Comparison of ENCODE assay signal across 23 cellular contexts in genomic region chr20:872855-873520, GRCh38. TPM values are rescaled to one million over a fixed set of nuclear protein-coding genes. Genes with fewer than 3 reads are reported as not detected.
A peak's percentile ranks its signal among the peaks of the same experiment; 100 is the strongest.
DNase-seq lines count a peak whose midpoint lies in the region.
"Had no signal": no experiment of that assay in that cellular context is flagged by ENCODE, and none has a peak within 500 bp of the region (broad histone marks: within the 10 kb centered on the region; RNA-seq: fewer than 3 reads in every experiment).

No MANE protein-coding gene starts in this region.

- no peak overlapping the region for H2BK15ac ChIP-seq in neuronal stem cell (ENCODE audit: low read length)

- no peaks in the 10 kb centered on the region for H3K79me2 ChIP-seq in GM23248 (ENCODE audit: insufficient read depth)

- H3K14ac ChIP-seq in neuronal stem cell (ENCODE audit: low read length) = no peak overlapping the region

- no peaks in the 10 kb centered on the region for H3K79me1 ChIP-seq in neuronal stem cell (ENCODE audit: low read depth, low read length)

- no peak overlapping the region for H3K9ac ChIP-seq in neuronal stem cell (ENCODE audit: low read depth, low read length, poor library complexity)
- H3K9ac ChIP-seq in GM23248 = no peak overlapping the region

- no peak overlapping the region for H2BK5ac ChIP-seq in neuronal stem cell (ENCODE audit: low read length)

- in situ Hi-C loops in GM23248 (cut with MboI) = no loop called here

- H4K91ac ChIP-seq in neuronal stem cell (ENCODE audit: low read depth, low read length, poor library complexity) = no peak overlapping the region

- no peak overlapping the region for H3K4me3 ChIP-seq in iPS DF 6.9 (ENCODE audit: low read length)
- no peak overlapping the region for H3K4me3 ChIP-seq in neuronal stem cell (ENCODE audit: low read length in 2 of 2)
- no peak overlapping the region for H3K4me3 ChIP-seq in GM23248
- H3K4me3 ChIP-seq: HAP-1, MG63, stomach, upper lobe of left lung had no signal

- H3K27me3 ChIP-seq in iPS DF 6.9 (ENCODE audit: control insufficient read depth, insufficient read depth, low read length) (no peaks in the 10 kb centered on the region), neuronal stem cell (ENCODE audit: control insufficient read depth in 3 of 3, insufficient read depth in 3 of 3, low read depth in 1 of 3, low read length in 3 of 3) (peaks cover 0 to 4% (median 0%) of the 10 kb centered on the region in 3 experiments), GM23248 (replicated peaks; ENCODE audit: insufficient read depth) (0 out of 2 replicates have a peak, but pooled peaks cover 12% of the 10 kb centered on the region)
- H3K27me3 ChIP-seq: MG63, upper lobe of left lung had no signal

- H3F3A ChIP-seq in GM23248 (ENCODE audit: insufficient read depth) = no peaks in the 10 kb centered on the region

- no peak overlapping the region for H2BK120ac ChIP-seq in neuronal stem cell (ENCODE audit: low read depth, low read length)

- no peak overlapping the region for H4K8ac ChIP-seq in neuronal stem cell (ENCODE audit: low read depth, low read length)

- H4K20me1 ChIP-seq in GM23248 (ENCODE audit: insufficient read depth) = no peaks in the 10 kb centered on the region

- DNase-seq in NCI-H748 (lab: John Stamatoyannopoulos, UW; ENCODE audit: unreplicated experiment) = peak; percentile 21
- DNase-seq in NCI-H748 treated with DMSO at 0.1 percent for 48 hours (lab: John Stamatoyannopoulos, UW) = no peak
- DNase-seq in RPMI7951 (ENCODE audit: low read depth) = peak; percentile 33
- DNase-seq in iPS DF 6.9 (ENCODE audit: low read depth, low spot score) = peak; percentile 43
- DNase-seq in neuronal stem cell (ENCODE audit: low spot score) = no peak
- no peak for DNase-seq in AML-193 (lab: John Stamatoyannopoulos, UW)
- DNase-seq in GM23248 = no peak
- DNase-seq in SW 1271 (lab: John Stamatoyannopoulos, UW) = no peak
- DNase-seq: activated CD8-positive, alpha-beta T cell treated with anti-CD3 and anti-CD28 coated beads for 36 hours; activated naive CD4-positive, alpha-beta T cell treated with Interleukin-2 at 50 U/mL for 16 hours; activated T-cell treated with anti-CD3 and anti-CD28 coated beads, Interleukin-2, amount 50 U/mL, for 1 hour; cortex of kidney; MG63; NCI-H1436; NCI-H510A; stomach; T1000 had no signal

- H3K36me3 ChIP-seq in iPS DF 6.9 (ENCODE audit: control insufficient read depth, insufficient read depth, low read length) = no peaks in the 10 kb centered on the region
- no peaks in the 10 kb centered on the region for H3K36me3 ChIP-seq in neuronal stem cell (replicated peaks in 1 of 2; ENCODE audit: control insufficient read depth in 2 of 2, insufficient read depth in 2 of 2, low read length in 2 of 2)
- H3K36me3 ChIP-seq in GM23248 (ENCODE audit: low read depth) = no peaks in the 10 kb centered on the region
- H3K36me3 ChIP-seq: HAP-1, MG63, stomach, upper lobe of left lung had no signal

- H3K4me2 ChIP-seq in neuronal stem cell (ENCODE audit: insufficient read depth, low read length, poor library complexity, severe bottlenecking) (no peak overlapping the region), GM23248 (ENCODE audit: unreplicated experiment) (no peak overlapping the region)

- H3K9me3 ChIP-seq in iPS DF 6.9 (ENCODE audit: control insufficient read depth, insufficient read depth, low read length) (no peaks in the 10 kb centered on the region), neuronal stem cell (replicated peaks in 1 of 2; ENCODE audit: control insufficient read depth in 2 of 2, insufficient read depth in 1 of 2, low read depth in 1 of 2, low read length in 2 of 2) (no peaks in the 10 kb centered on the region), GM23248 (ENCODE audit: low read depth) (no peaks in the 10 kb centered on the region)
- H3K9me3 ChIP-seq: HAP-1, MG63, stomach, upper lobe of left lung had no signal

- no peaks in the 10 kb centered on the region for H3K9me2 ChIP-seq in GM23248 (ENCODE audit: insufficient read depth)

- H2BK12ac ChIP-seq in neuronal stem cell (ENCODE audit: low read length) = no peak overlapping the region

- no CpG with 5 or more reads among the region's 20 CpGs for WGBS in iPS DF 6.9 (ENCODE audit: insufficient coverage, insufficient read length)
- WGBS in neuronal stem cell (ENCODE audit: extremely low coverage in 2 of 2, insufficient read length in 2 of 2, insufficient replicate concordance in 1 of 2), 2 donors = no CpG with 5 or more reads among the region's 20 CpGs
- 47 to 48% methylated on average over 17 to 20 of the region's 20 CpGs for WGBS in GM23248 (ENCODE audit: low coverage in 1 of 2, low lambda C conversion rate in 2 of 2, missing lambda C conversion rate in 2 of 2), 2 experiments

- H3K4me1 ChIP-seq in iPS DF 6.9 (ENCODE audit: control insufficient read depth, insufficient read depth, low read length) (no peaks in the 10 kb centered on the region), neuronal stem cell (ENCODE audit: control insufficient read depth in 2 of 2, insufficient read depth in 1 of 2, low read depth in 1 of 2, low read length in 2 of 2) (peaks cover 0 to 2% of the 10 kb centered on the region in 2 donors), GM23248 (ENCODE audit: insufficient read depth) (no peaks in the 10 kb centered on the region)
- H3K4me1 ChIP-seq: HAP-1, stomach, upper lobe of left lung had no signal

- H3K27ac ChIP-seq in iPS DF 6.9 (ENCODE audit: low read length) (no peak overlapping the region), neuronal stem cell (replicated peaks; ENCODE audit: low read length) (no peak overlapping the region), GM23248 (no peak overlapping the region)
- H3K27ac ChIP-seq: stomach, upper lobe of left lung had no signal

- H2AFZ ChIP-seq in neuronal stem cell (ENCODE audit: low read length) (peak overlapping the region; percentile 33), GM23248 (no peak overlapping the region)

- no peak overlapping the region for H3K23ac ChIP-seq in neuronal stem cell (ENCODE audit: low read depth, low read length, poor library complexity)

- H3K4ac ChIP-seq in neuronal stem cell (ENCODE audit: low read length) = no peak overlapping the region

- H3K18ac ChIP-seq in neuronal stem cell (ENCODE audit: low read length) = peak overlapping the region; percentile 9

- H2AK5ac ChIP-seq in neuronal stem cell (ENCODE audit: low read depth, low read length) = no peak overlapping the region

RNA-seq across cellular contexts. Expression of gene FAM110A, which starts 39.5 kb away (rescaled TPM):
- 10.3 and 12.6 TPM in 2 replicates for total RNA-seq in RPMI7951 (2014; rRNA removed; shearing (Covaris generic))
- 12.2 TPM for polyA plus RNA-seq in neuronal stem cell (2013, experiment 1 of 2)
- polyA plus RNA-seq in neuronal stem cell (2013, experiment 2 of 2) = 11.7 TPM
- 2.6 and 5.6 TPM in 2 replicates for total RNA-seq in GM23248 (2014; rRNA removed; shearing (Covaris generic))
- 3.8 and 5.0 TPM in 2 replicates for polyA plus RNA-seq in GM23248 (2016; fragmentation: Nextera tagmentation; extraction: Ambion mirVana)

RNA-seq across cellular contexts. Expression of gene ANGPT4, which starts 43.1 kb away (rescaled TPM):
- total RNA-seq in RPMI7951 (2014; rRNA removed; shearing (Covaris generic)) = not detected in 2 replicates
- polyA plus RNA-seq in neuronal stem cell (2013, experiment 1 of 2) = 0.14 TPM
- polyA plus RNA-seq in neuronal stem cell (2013, experiment 2 of 2) = 0.17 TPM
- total RNA-seq in GM23248 (2014; rRNA removed; shearing (Covaris generic)) = not detected in 2 replicates
- not detected in 2 replicates for polyA plus RNA-seq in GM23248 (2016; fragmentation: Nextera tagmentation; extraction: Ambion mirVana)
- total RNA-seq: A172; activated CD8-positive, alpha-beta T cell treated with anti-CD3 and anti-CD28 coated beads for 36 hours; endothelial cell of umbilical vein; mononuclear cell had no signal
- polyA plus RNA-seq: endothelial cell of umbilical vein, IgD-negative memory B cell had no signal

Comparison
In these comparisons a context has a peak if more than half of its experiments do, and no peak if none do; other contexts are left out.
1. DNase-seq: peak in NCI-H748 (single experiment), RPMI7951 (single experiment) and iPS DF 6.9 (single experiment); none in NCI-H748 treated with DMSO at 0.1 percent for 48 hours (single experiment), neuronal stem cell (single experiment), AML-193 (0 of 2), GM23248 (single experiment) and SW 1271 (0 of 2).